Comparison of ENCODE assay signal across 9 cellular contexts in genomic region chr16:87581867-87582220, GRCh38. TPM values are rescaled to one million over a fixed set of nuclear protein-coding genes. Genes with fewer than 3 reads are reported as not detected.
DNase-seq lines count a peak whose midpoint lies in the region; ATAC-seq and TF ChIP-seq lines count a peak whose summit lies in the region.
"Had no signal": no experiment of that assay in that cellular context is flagged by ENCODE, and none has a peak within 500 bp of the region (broad histone marks: within the 10 kb centered on the region; RNA-seq: fewer than 3 reads in every experiment).

No MANE protein-coding gene starts in this region.

- TF ChIP-seq CTCF in RWPE2 (IDR thresholded peaks at IDR 0.05; ENCODE audit: poor library complexity, severe bottlenecking) (no peak), fibroblast of pulmonary artery (IDR thresholded peaks at IDR 0.05; ENCODE audit: low read length, missing control alignments) (no peak), omental fat pad (IDR thresholded peaks at IDR 0.05) (no peak)

- ATAC-seq in RWPE2 (ENCODE audit: low read depth) = peak; percentile 92
- peak; percentile 94 for ATAC-seq in omental fat pad (ENCODE audit: low FRiP score)
- ATAC-seq in GM21723 (IDR thresholded peaks at IDR 0.05; ENCODE audit: unreplicated experiment) = no peak

- no peaks in the 10 kb centered on the region for H3K36me3 ChIP-seq in RWPE2 (ENCODE audit: low read depth)
- H3K36me3 ChIP-seq: cardiac muscle cell had no signal

- H3K27me3 ChIP-seq in RWPE2 (ENCODE audit: insufficient read depth, poor library complexity, severe bottlenecking) = no peaks in the 10 kb centered on the region
- H3K27me3 ChIP-seq: cardiac muscle cell had no signal

- DNase-seq in COLO829 (ENCODE audit: low spot score) (peak; percentile 92), RWPE2 (ENCODE audit: low spot score) (no peak), fibroblast of pulmonary artery (ENCODE audit: low read depth) (peak; percentile 98), omental fat pad (ENCODE audit: low spot score) (peak; percentile 75), NCI-H526 (lab: John Stamatoyannopoulos, UW) (no peak), NCI-H1694 (lab: John Stamatoyannopoulos, UW) (no peak), NCI-H187 (lab: John Stamatoyannopoulos, UW) (no peak)

- no peak overlapping the region for H3K27ac ChIP-seq in RWPE2 (ENCODE audit: poor library complexity, severe bottlenecking)
- H3K27ac ChIP-seq: cardiac muscle cell had no signal

- H3K9me3 ChIP-seq in RWPE2 (ENCODE audit: severe bottlenecking) = no peaks in the 10 kb centered on the region

- H3K4me3 ChIP-seq in RWPE2 (ENCODE audit: severe bottlenecking) = no peak overlapping the region
- H3K4me3 ChIP-seq in fibroblast of pulmonary artery (replicated peaks; ENCODE audit: low read depth, low read length) = peak overlapping the region; percentile 22
- H3K4me3 ChIP-seq: cardiac muscle cell had no signal

- H3K4me1 ChIP-seq in RWPE2 (ENCODE audit: insufficient read depth, poor library complexity, severe bottlenecking) = no peaks in the 10 kb centered on the region

RNA-seq across cellular contexts. Expression of gene JPH3, which starts 20.5 kb away (rescaled TPM):
- total RNA-seq in omental fat pad = under 1 TPM in 1 of 4 donors, not detected in 3; 0.32 TPM

Comparison
In these comparisons a context has a peak if more than half of its experiments do, and no peak if none do; other contexts are left out.
1. DNase-seq: peak in COLO829 (single experiment), fibroblast of pulmonary artery (single experiment) and omental fat pad (single experiment); none in RWPE2 (single experiment), NCI-H526 (0 of 2), NCI-H1694 (single experiment) and NCI-H187 (0 of 2).